In the genomic region with DNA sequence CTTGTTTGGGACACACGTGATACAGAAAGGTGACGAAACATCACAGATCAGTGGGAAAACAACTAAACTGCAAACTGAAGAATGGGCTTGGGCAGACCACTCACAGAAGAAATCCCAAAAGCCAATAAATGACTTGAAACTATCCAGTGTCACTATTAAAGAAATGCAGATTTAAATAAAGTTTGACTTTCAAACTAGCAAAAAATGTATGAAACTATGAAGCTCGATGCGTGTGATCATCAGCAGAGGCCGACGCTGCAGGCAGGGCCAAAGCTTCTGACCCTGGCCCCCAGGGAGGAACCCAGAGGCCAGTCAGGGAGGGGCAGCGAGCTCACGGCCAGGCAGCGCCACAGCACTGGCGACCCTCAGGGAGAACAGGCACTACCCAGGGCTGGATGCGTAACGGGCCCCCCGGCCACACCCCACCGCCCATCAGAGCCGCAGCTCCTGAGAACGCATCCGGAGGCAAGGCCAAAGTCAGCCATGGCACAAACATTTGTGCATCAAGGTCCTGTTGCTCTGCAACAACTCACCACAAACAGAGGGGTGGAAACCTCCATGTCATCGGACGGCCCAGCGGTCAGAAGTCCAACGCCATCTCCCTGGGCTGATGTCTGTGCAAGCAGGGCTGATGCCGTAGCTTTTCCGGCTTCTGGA, we compare ENCODE assay signal across 17 cellular contexts.
"Had no signal": no experiment of that assay in that cellular context is flagged by ENCODE, and none has a peak within 500 bp of the region (broad histone marks: within the 10 kb centered on the region; RNA-seq: fewer than 3 reads in every experiment).

No MANE protein-coding gene starts in this region.

- H3K9me3 ChIP-seq: colonic mucosa had no signal

- H3K27ac Mint-ChIP-seq: activated CD8-positive, alpha-beta memory T cell treated with anti-CD3 and anti-CD28 coated beads, Interleukin-2, amount 10 ng/mL, durations not matched to agents 7 days and 5 days; memory B cell; T-helper 1 cell treated with Interleukin-12 subunit alpha and Interleukin-12 subunit beta and Interleukin-4 antibody, amounts not matched to agents 30 μg/mL and 1 μg/mL, for 36 hours had no signal

- H2AFZ ChIP-seq: neural progenitor cell had no signal

- H3K4me1 Mint-ChIP-seq: activated CD8-positive, alpha-beta memory T cell treated with anti-CD3 and anti-CD28 coated beads, Interleukin-2, amount 10 ng/mL, durations not matched to agents 7 days and 5 days; memory B cell; stimulated activated naive B cell treated with anti-CD40 and anti-IgM and Interleukin-4, amounts not matched to agents 10 μg/mL and 1 μg/mL and 100 μg/mL, for 72 hours had no signal

- H3K4me1 ChIP-seq: colonic mucosa, neural progenitor cell had no signal

- H3K4me3 ChIP-seq: colonic mucosa, neural progenitor cell had no signal

- DNase-seq: activated CD4-positive, CD25-positive, alpha-beta regulatory T cell; activated CD8-positive, alpha-beta memory T cell treated with anti-CD3 and anti-CD28 coated beads, Interleukin-2, amount 10 ng/mL, durations not matched to agents 7 days and 5 days; activated naive CD4-positive, alpha-beta T cell; activated T-cell treated with anti-CD3 and anti-CD28 coated beads, Interleukin-2, amount 50 U/mL, for 4 hours; colonic mucosa; kidney glomerular epithelial cell; SHP77; stimulated activated CD4-positive, alpha-beta T cell treated with anti-CD3 and anti-CD28 coated beads, Interleukin-2, amount 100 ng/mL, for 24 hours; stimulated activated naive B cell treated with anti-CD40 and anti-IgM and Interleukin-4, amounts not matched to agents 10 μg/mL and 1 μg/mL and 100 μg/mL, for 72 hours; substantia nigra; trophoblast cell had no signal

- ATAC-seq: activated CD8-positive, alpha-beta memory T cell treated with anti-CD3 and anti-CD28 coated beads, Interleukin-2, amount 10 ng/mL, durations not matched to agents 7 days and 5 days; activated T-cell treated with anti-CD3 and anti-CD28 coated beads, Interleukin-2, amount 50 U/mL, for 4 hours; stimulated activated naive B cell treated with anti-CD40 and anti-IgM and Interleukin-4, amounts not matched to agents 10 μg/mL and 1 μg/mL and 100 μg/mL, for 72 hours had no signal

- H3K4me2 ChIP-seq: neural progenitor cell had no signal

- FAIRE-seq: astrocyte, frontal cortex, TTC549 had no signal

- H3K27me3 ChIP-seq: colonic mucosa had no signal

- H3K4me3 Mint-ChIP-seq: activated CD8-positive, alpha-beta memory T cell treated with anti-CD3 and anti-CD28 coated beads, Interleukin-2, amount 10 ng/mL, durations not matched to agents 7 days and 5 days; activated T-cell treated with anti-CD3 and anti-CD28 coated beads, Interleukin-2, amount 50 U/mL, for 4 hours; memory B cell; neural progenitor cell; stimulated activated naive B cell treated with anti-CD40 and anti-IgM and Interleukin-4, amounts not matched to agents 10 μg/mL and 1 μg/mL and 100 μg/mL, for 72 hours; T-helper 1 cell treated with Interleukin-12 subunit alpha and Interleukin-12 subunit beta and Interleukin-4 antibody, amounts not matched to agents 30 μg/mL and 1 μg/mL, for 36 hours had no signal

- H3K36me3 Mint-ChIP-seq: activated CD8-positive, alpha-beta memory T cell treated with anti-CD3 and anti-CD28 coated beads, Interleukin-2, amount 10 ng/mL, durations not matched to agents 7 days and 5 days; memory B cell; neural progenitor cell; stimulated activated naive B cell treated with anti-CD40 and anti-IgM and Interleukin-4, amounts not matched to agents 10 μg/mL and 1 μg/mL and 100 μg/mL, for 72 hours had no signal

- H3K36me3 ChIP-seq: colonic mucosa, neural progenitor cell had no signal

- H3K27ac ChIP-seq: colonic mucosa, neural progenitor cell had no signal

- H3K9me3 Mint-ChIP-seq: activated T-cell treated with anti-CD3 and anti-CD28 coated beads, Interleukin-2, amount 50 U/mL, for 4 hours; neural progenitor cell; stimulated activated naive B cell treated with anti-CD40 and anti-IgM and Interleukin-4, amounts not matched to agents 10 μg/mL and 1 μg/mL and 100 μg/mL, for 72 hours; T-helper 1 cell treated with Interleukin-12 subunit alpha and Interleukin-12 subunit beta and Interleukin-4 antibody, amounts not matched to agents 30 μg/mL and 1 μg/mL, for 36 hours had no signal

- H3K9ac ChIP-seq: neural progenitor cell had no signal
